Comparison of ENCODE assay signal across 17 cellular contexts in genomic region chr12:93451423-93452158, GRCh38. TPM values are rescaled to one million over a fixed set of nuclear protein-coding genes. Genes with fewer than 3 reads are reported as not detected.
DNase-seq lines count a peak whose midpoint lies in the region; ATAC-seq, FAIRE-seq and TF ChIP-seq lines count a peak whose summit lies in the region.
"Had no signal": no experiment of that assay in that cellular context is flagged by ENCODE, and none has a peak within 500 bp of the region (broad histone marks: within the 10 kb centered on the region; RNA-seq: fewer than 3 reads in every experiment).

No MANE protein-coding gene starts in this region.

- no peaks in the 10 kb centered on the region for H3K36me3 ChIP-seq in Loucy (ENCODE audit: insufficient read depth, low read length)
- H3K36me3 ChIP-seq in bronchial epithelial cell (ENCODE audit: control insufficient read depth, insufficient read depth, low read length) = no peaks in the 10 kb centered on the region
- H3K36me3 ChIP-seq: BLaER1 had no signal

- TF ChIP-seq CTCF in Loucy (conservative IDR thresholded peaks at IDR 0.05; ENCODE audit: low read length) (no peak), bronchial epithelial cell (IDR thresholded peaks at IDR 0.05; ENCODE audit: insufficient read depth, low read length, severe bottlenecking) (no peak)
- no peak for TF ChIP-seq CTCF in CD4-positive, alpha-beta T cell (IDR thresholded peaks at IDR 0.05)

- ATAC-seq in CD4-positive, alpha-beta T cell (ENCODE audit: poor library complexity) = no peak
- ATAC-seq: GM12878, GM23338 had no signal

- H2AFZ ChIP-seq in Loucy (ENCODE audit: low read length) = 0 out of 2 replicates have a peak overlapping the region, but pooled peaks have one; percentile 54
- H2AFZ ChIP-seq: GM23338 had no signal

- no peaks in the 10 kb centered on the region for H3K79me2 ChIP-seq in Loucy (ENCODE audit: insufficient read depth, low read length)

- H3K27ac ChIP-seq in CD4-positive, alpha-beta T cell (ENCODE audit: low read depth, low read length) = no peak overlapping the region
- H3K27ac ChIP-seq: 22Rv1, BLaER1 had no signal

- H3K9me3 ChIP-seq in Loucy (ENCODE audit: insufficient read depth, low read depth, low read length) = no peaks in the 10 kb centered on the region
- H3K9me3 ChIP-seq in CD4-positive, alpha-beta T cell (ENCODE audit: control insufficient read depth, low read length) = no peaks in the 10 kb centered on the region

- no peaks in the 10 kb centered on the region for H3K9me3 Mint-ChIP-seq in CD4-positive, alpha-beta T cell

- no peak overlapping the region for H3K27ac Mint-ChIP-seq in CD4-positive, alpha-beta T cell
- H3K27ac Mint-ChIP-seq: GM23338 had no signal

- POLR2A ChIA-PET in CD4-positive, alpha-beta T cell (lab: Charles Lee) = no interaction called here

- no peak overlapping the region for H3K4me2 ChIP-seq in Loucy (ENCODE audit: low read depth, low read length, poor library complexity, severe bottlenecking)
- H3K4me2 ChIP-seq: BLaER1, GM23338 had no signal

- no peaks in the 10 kb centered on the region for H3K9me2 ChIP-seq in Loucy (replicated peaks; ENCODE audit: low read depth, low read length)

- no peaks in the 10 kb centered on the region for H3K27me3 Mint-ChIP-seq in CD4-positive, alpha-beta T cell

- no peaks in the 10 kb centered on the region for H3K36me3 Mint-ChIP-seq in CD4-positive, alpha-beta T cell (ENCODE audit: low read depth)

- no peaks in the 10 kb centered on the region for H4K20me1 ChIP-seq in Loucy (ENCODE audit: insufficient read depth, low read length, poor library complexity, severe bottlenecking)
- H4K20me1 ChIP-seq: BLaER1 had no signal

- DNase-seq in NCI-H82 (lab: John Stamatoyannopoulos, UW) = peak; percentile 24
- no peak for DNase-seq in NCI-H82 treated with DMSO at 0.1 percent for 48 hours (lab: John Stamatoyannopoulos, UW; ENCODE audit: unreplicated experiment)
- peak; percentile 32 for DNase-seq in bronchial epithelial cell (ENCODE audit: low read depth)
- no peak for DNase-seq in SIG-M5 (lab: John Stamatoyannopoulos, UW)
- DNase-seq in CD4-positive, alpha-beta T cell = no peak
- no peak for DNase-seq in NCI-H1048 (lab: John Stamatoyannopoulos, UW)
- DNase-seq: AML-193, Calu3, DMS 273 treated with DMSO at 0.1 percent for 48 hours, H7 had no signal

- no peaks in the 10 kb centered on the region for H3F3A ChIP-seq in Loucy (ENCODE audit: low read depth)

- peaks cover 11% of the 10 kb centered on the region for H3K4me1 ChIP-seq in Loucy (ENCODE audit: insufficient read depth, low read length, poor library complexity, severe bottlenecking)

- intact Hi-C loops in CD4-positive, alpha-beta T cell (cut with DNase I, micrococcal nuclease) = loop anchor here in 1 of 2 experiments (2.0 kb wide), 1 partner anchor 15 kb away; the partner anchor contains the start of gene MRPL42

- CTCF ChIA-PET in CD4-positive, alpha-beta T cell (lab: Charles Lee) = no interaction called here

- no peaks in the 10 kb centered on the region for H3K27me3 ChIP-seq in Loucy (ENCODE audit: insufficient read depth, low read length, poor library complexity, severe bottlenecking)
- no peaks in the 10 kb centered on the region for H3K27me3 ChIP-seq in bronchial epithelial cell (ENCODE audit: control insufficient read depth, insufficient read depth, low read length)
- no peaks in the 10 kb centered on the region for H3K27me3 ChIP-seq in CD4-positive, alpha-beta T cell (ENCODE audit: control insufficient read depth, insufficient read depth, low read length)
- H3K27me3 ChIP-seq: BLaER1 had no signal

- H3K4me3 ChIP-seq in Loucy (ENCODE audit: low read length, poor library complexity, severe bottlenecking) (no peak overlapping the region), bronchial epithelial cell (ENCODE audit: low read depth, low read length) (no peak overlapping the region)
- H3K4me3 ChIP-seq: BLaER1, GM12878, GM23338 had no signal

- H3K4me1 Mint-ChIP-seq in CD4-positive, alpha-beta T cell (ENCODE audit: low read depth) = peaks cover 24% of the 10 kb centered on the region
- H3K4me1 Mint-ChIP-seq: GM23338 had no signal

- peak; percentile 19 for FAIRE-seq in A204.1 (lab: Jason Lieb, UNC)
- FAIRE-seq in bronchial epithelial cell (lab: Jason Lieb, UNC) = no peak
- FAIRE-seq: GM12878, GM18507 had no signal

- H3K4me3 Mint-ChIP-seq in CD4-positive, alpha-beta T cell = no peak overlapping the region
- H3K4me3 Mint-ChIP-seq: GM23338 had no signal

- no peak overlapping the region for H3K9ac ChIP-seq in Loucy (ENCODE audit: low read depth, low read length, poor library complexity, severe bottlenecking)
- H3K9ac ChIP-seq: BLaER1 had no signal

RNA-seq across cellular contexts. Expression of gene UBE2N, which starts 9.8 kb away (rescaled TPM):
- 22.9 and 73.1 TPM in 2 replicates for total RNA-seq in bronchial epithelial cell
- 100 to 1,000 TPM in 1 of 2 experiments, 10 to 100 TPM in 1; 89.8 to 101 TPM for total RNA-seq in CD4-positive, alpha-beta T cell

RNA-seq across cellular contexts. Expression of gene MRPL42, which starts 15.7 kb away (rescaled TPM):
- total RNA-seq in bronchial epithelial cell = 82.1 and 131 TPM in 2 replicates
- 10 to 100 TPM; 39.0 to 39.3 TPM for total RNA-seq in CD4-positive, alpha-beta T cell

Comparison
In these comparisons a context has a peak if more than half of its experiments do, and no peak if none do; other contexts are left out.
1. DNase-seq: peak in NCI-H82 (single experiment) and bronchial epithelial cell (single experiment); none in NCI-H82 treated with DMSO at 0.1 percent for 48 hours (single experiment), SIG-M5 (single experiment), CD4-positive, alpha-beta T cell (0 of 10) and NCI-H1048 (single experiment).